ENCODE assay signal across 1 cellular context in the genomic region with DNA sequence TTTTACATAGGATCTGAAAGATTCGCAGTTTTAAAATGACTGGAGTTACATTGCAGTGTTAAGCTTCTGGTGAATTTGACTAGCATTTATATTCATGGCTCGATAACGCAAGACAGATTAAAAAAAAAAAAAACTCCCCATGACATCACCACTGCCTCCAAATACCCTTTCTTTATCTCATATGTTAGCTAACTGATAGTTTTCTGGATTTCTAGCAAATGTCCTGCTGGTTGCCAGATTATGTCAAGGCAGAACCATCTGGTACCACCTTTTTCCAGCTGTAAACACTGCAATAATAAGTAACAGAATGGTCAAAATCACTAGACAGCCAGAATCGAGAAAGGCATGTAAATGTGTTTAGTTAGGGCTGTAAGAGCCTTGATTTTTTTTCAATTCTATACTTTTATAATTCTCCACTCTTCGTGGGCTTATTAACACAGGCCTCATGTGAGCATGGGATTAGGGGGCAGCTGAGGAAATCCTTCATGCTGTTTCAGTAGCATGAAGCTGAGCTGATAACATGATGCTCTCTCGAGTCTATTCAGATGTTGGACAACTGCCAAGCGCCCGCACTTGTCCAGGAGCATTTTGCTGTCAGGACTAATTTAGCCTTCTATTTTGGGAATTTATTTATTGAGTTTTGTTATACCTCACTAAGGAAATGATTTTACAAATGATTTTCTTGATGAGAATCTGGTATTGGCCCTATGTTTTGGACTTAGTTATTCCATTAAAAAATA.
TF ChIP-seq lines count a peak whose summit lies in the region.

No MANE protein-coding gene starts in this region.

TF ChIP-seq in HepG2, 621 proteins besides CTCF, POLR2A, EP300 and RAD21:
- TF ChIP-seq, protein P1, sequence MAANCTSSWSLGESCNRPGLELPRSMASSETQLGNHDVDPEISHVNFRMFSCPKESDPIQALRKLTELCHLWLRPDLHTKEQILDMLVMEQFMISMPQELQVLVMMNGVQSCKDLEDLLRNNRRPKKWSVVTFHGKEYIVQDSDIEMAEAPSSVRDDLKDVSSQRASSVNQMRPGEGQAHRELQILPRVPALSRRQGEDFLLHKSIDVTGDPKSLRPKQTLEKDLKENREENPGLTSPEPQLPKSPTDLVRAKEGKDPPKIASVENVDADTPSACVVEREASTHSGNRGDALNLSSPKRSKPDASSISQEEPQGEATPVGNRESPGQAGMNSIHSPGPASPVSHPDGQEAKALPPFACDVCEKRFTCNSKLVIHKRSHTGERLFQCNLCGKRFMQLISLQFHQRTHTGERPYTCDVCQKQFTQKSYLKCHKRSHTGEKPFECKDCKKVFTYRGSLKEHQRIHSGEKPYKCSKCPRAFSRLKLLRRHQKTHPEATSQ (CRISPR knock-in tag; IDR thresholded peaks at IDR 0.05; ENCODE audit: borderline replicate concordance): no peak
- TF ChIP-seq, protein P2, sequence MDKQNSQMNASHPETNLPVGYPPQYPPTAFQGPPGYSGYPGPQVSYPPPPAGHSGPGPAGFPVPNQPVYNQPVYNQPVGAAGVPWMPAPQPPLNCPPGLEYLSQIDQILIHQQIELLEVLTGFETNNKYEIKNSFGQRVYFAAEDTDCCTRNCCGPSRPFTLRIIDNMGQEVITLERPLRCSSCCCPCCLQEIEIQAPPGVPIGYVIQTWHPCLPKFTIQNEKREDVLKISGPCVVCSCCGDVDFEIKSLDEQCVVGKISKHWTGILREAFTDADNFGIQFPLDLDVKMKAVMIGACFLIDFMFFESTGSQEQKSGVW (CRISPR knock-in tag; IDR thresholded peaks at IDR 0.05; ENCODE audit: borderline replicate concordance): no peak
